Comparison of ENCODE assay signal across 14 cellular contexts in the genomic region with DNA sequence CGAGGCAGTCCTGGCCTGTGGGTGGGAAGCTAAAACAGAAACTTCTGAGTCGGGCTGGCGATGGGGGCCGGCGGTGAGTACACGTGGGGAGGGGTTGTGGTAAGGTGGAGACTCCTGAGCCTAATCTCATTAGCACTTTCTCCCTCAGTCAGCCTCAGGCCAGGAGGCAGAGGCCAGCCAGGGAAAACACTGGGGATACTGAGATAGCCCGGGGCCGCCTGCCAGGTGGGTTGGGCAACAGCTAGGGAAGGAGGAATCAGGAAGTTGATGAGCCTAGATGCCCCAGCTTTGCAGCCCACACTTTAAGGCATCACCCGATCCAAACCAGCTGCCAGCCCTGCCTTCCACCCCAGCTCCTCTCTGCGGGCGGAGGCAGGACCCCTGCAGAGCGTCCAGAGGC. TPM values are rescaled to one million over a fixed set of nuclear protein-coding genes. Genes with fewer than 3 reads are reported as not detected.
"Had no signal": no experiment of that assay in that cellular context is flagged by ENCODE, and none has a peak within 500 bp of the region (broad histone marks: within the 10 kb centered on the region; RNA-seq: fewer than 3 reads in every experiment).

No MANE protein-coding gene starts in this region.

RNA-seq across cellular contexts. Expression of gene CXorf49, which starts 1.8 kb away (rescaled TPM):
- total RNA-seq: activated CD4-positive, alpha-beta memory T cell treated with anti-CD3 and anti-CD28 coated beads, Interleukin-2, amount 10 ng/mL, durations not matched to agents 7 days and 5 days; activated CD4-positive, alpha-beta T cell treated with anti-CD3 and anti-CD28 coated beads for 36 hours; activated CD4-positive, alpha-beta T cell treated with anti-CD3 and anti-CD28 coated beads, Interleukin-2, amount 10 ng/mL, durations not matched to agents 7 days and 5 days; activated CD8-positive, alpha-beta memory T cell treated with anti-CD3 and anti-CD28 coated beads, Interleukin-2, amount 10 ng/mL, durations not matched to agents 7 days and 5 days; activated CD8-positive, alpha-beta T cell treated with anti-CD3 and anti-CD28 coated beads, Interleukin-2, amount 10 ng/mL, durations not matched to agents 7 days and 5 days; activated naive CD8-positive, alpha-beta T cell treated with anti-CD3 and anti-CD28 coated beads, Interleukin-2, amount 10 ng/mL, durations not matched to agents 7 days and 5 days; activated T-helper 2 cell treated with anti-CD3 and anti-CD28 coated beads, Interferon-gamma antibody, Interleukin-2, Interleukin-4, amounts not matched to agents 10 μg/mL and 5 μg/mL and 100 μg/mL, durations not matched to agents 14 hours and 24 hours and 36 hours; ascending aorta; cardiac septum; cerebellum; T-helper 1 cell treated with Interleukin-12 subunit alpha and Interleukin-12 subunit beta and Interleukin-4 antibody, amounts not matched to agents 30 ng/mL and 1 ng/mL, for 36 hours; T-helper 17 cell; T-helper 2 cell treated with Interferon-gamma antibody and Interleukin-4, amounts not matched to agents 100 ng/mL and 5 ng/mL, for 36 hours; WTC11 had no signal

RNA-seq across cellular contexts. Expression of gene CXorf49B, which starts 46.8 kb away (rescaled TPM):
- total RNA-seq: activated CD4-positive, alpha-beta memory T cell treated with anti-CD3 and anti-CD28 coated beads, Interleukin-2, amount 10 ng/mL, durations not matched to agents 7 days and 5 days; activated CD4-positive, alpha-beta T cell treated with anti-CD3 and anti-CD28 coated beads for 36 hours; activated CD4-positive, alpha-beta T cell treated with anti-CD3 and anti-CD28 coated beads, Interleukin-2, amount 10 ng/mL, durations not matched to agents 7 days and 5 days; activated CD8-positive, alpha-beta memory T cell treated with anti-CD3 and anti-CD28 coated beads, Interleukin-2, amount 10 ng/mL, durations not matched to agents 7 days and 5 days; activated CD8-positive, alpha-beta T cell treated with anti-CD3 and anti-CD28 coated beads, Interleukin-2, amount 10 ng/mL, durations not matched to agents 7 days and 5 days; activated naive CD8-positive, alpha-beta T cell treated with anti-CD3 and anti-CD28 coated beads, Interleukin-2, amount 10 ng/mL, durations not matched to agents 7 days and 5 days; activated T-helper 2 cell treated with anti-CD3 and anti-CD28 coated beads, Interferon-gamma antibody, Interleukin-2, Interleukin-4, amounts not matched to agents 10 μg/mL and 5 μg/mL and 100 μg/mL, durations not matched to agents 14 hours and 24 hours and 36 hours; ascending aorta; cardiac septum; cerebellum; T-helper 1 cell treated with Interleukin-12 subunit alpha and Interleukin-12 subunit beta and Interleukin-4 antibody, amounts not matched to agents 30 ng/mL and 1 ng/mL, for 36 hours; T-helper 17 cell; T-helper 2 cell treated with Interferon-gamma antibody and Interleukin-4, amounts not matched to agents 100 ng/mL and 5 ng/mL, for 36 hours; WTC11 had no signal
